ENCODE assay signal across 8 cellular contexts in the genomic region with DNA sequence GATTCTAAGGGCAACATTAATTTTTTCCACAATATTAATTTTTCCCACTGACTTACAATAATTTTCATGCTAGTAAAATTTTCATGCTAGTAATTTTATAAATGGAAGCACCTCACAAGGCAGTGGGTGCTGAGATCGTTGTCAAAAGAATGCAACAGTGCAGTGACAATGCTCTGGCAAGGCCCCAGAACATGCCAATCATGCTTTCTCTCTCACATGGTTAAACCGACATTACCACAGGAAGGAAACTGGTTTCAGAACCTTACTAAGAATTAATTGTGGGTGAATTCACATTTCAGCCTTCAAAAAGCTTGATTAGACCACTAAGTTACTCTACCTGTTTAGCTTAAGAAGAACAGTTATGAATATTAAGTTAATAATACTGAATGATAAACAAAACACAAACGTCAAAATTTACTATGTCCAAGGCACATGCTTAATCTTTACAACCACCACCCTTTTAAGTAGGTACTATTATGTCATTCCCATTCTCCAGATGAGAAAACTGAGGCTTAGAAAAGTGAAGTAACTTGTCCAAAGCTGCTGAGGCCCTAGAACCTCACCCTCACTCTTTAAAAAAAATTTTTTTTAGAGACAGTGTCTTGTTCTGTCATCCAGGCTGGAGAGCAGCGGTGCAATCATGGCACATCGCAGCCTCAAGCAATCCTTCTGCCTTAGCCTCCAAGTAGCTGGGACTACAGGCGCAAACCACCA. TPM values are rescaled to one million over a fixed set of nuclear protein-coding genes. Genes with fewer than 3 reads are reported as not detected.
DNase-seq lines count a peak whose midpoint lies in the region; ATAC-seq and TF ChIP-seq lines count a peak whose summit lies in the region.

No MANE protein-coding gene starts in this region.

- CTCF ChIA-PET in HCT116 (lab: Charles Lee) = no interaction called here

- no peaks in the 10 kb centered on the region for H3K9me3 ChIP-seq in HCT116 (ENCODE audit: control insufficient read depth in 1 of 2, insufficient read depth in 1 of 2, low read depth in 1 of 2, low read length in 2 of 2)

- no peak for TF ChIP-seq CTCF in HCT116 (IDR thresholded peaks at IDR 0.05 in 2 of 3, conservative IDR thresholded peaks at IDR 0.05 in 1 of 3; ENCODE audit: borderline replicate concordance in 1 of 3, insufficient read depth in 1 of 3, low read depth in 2 of 3, low read length in 2 of 3)

- no peak overlapping the region for H3K27ac ChIP-seq in HCT116 (ENCODE audit: low read depth, low read length)

- no peaks in the 10 kb centered on the region for H3K36me3 Mint-ChIP-seq in immature natural killer cell

- H3K27me3 ChIP-seq in HCT116 (ENCODE audit: insufficient read depth, low read length) = no peaks in the 10 kb centered on the region

- H2AFZ ChIP-seq in HCT116 (ENCODE audit: low read depth, low read length, poor library complexity, severe bottlenecking) = peak overlapping the region; percentile 63

- no peak overlapping the region for H3K4me2 ChIP-seq in HCT116 (ENCODE audit: low read length)

- in situ Hi-C loops in SK-MEL-5 (cut with HindIII; ENCODE audit: low pct_unique_long_range_greater_than_20kb, low sequenced_read_pairs) = no loop called here

- H4K20me1 ChIP-seq in HCT116 (ENCODE audit: insufficient read depth) = no peaks in the 10 kb centered on the region

- intact Hi-C loops in HCT116 (cut with micrococcal nuclease) = no loop called here

- H3K4me3 Mint-ChIP-seq in immature natural killer cell = peak overlapping the region; percentile 36 to 67 (median 39)

- H3K27me3 Mint-ChIP-seq in immature natural killer cell (ENCODE audit: low read depth in 3 of 3) = peaks cover 4 to 50% (median 12%) of the 10 kb centered on the region in 3 donors

- TF ChIP-seq POLR2A in HCT116 (IDR thresholded peaks at IDR 0.05; ENCODE audit: borderline replicate concordance, extremely low read depth, insufficient read depth, insufficient read length) = no peak

- H3K27ac Mint-ChIP-seq in immature natural killer cell = peak overlapping the region in 1 of 6 donors; percentile 33

- H3K4me1 Mint-ChIP-seq in immature natural killer cell = peaks cover 22 to 25% of the 10 kb centered on the region in 2 donors

- H3K9me3 Mint-ChIP-seq in immature natural killer cell = no peaks in the 10 kb centered on the region

- DNase-seq in HCT116 (ENCODE audit: low read depth, low spot score) (no peak), SK-MEL-5 (ENCODE audit: low read depth, low spot score) (peak; percentile 71), immature natural killer cell (peak; percentile 60 to 70 (median 66)), NCI-H2081 (lab: John Stamatoyannopoulos, UW) (no peak), putamen (ENCODE audit: low spot score) (no peak)

- POLR2A ChIA-PET in HCT116 (lab: Charles Lee) = no interaction called here

- RAD21 ChIA-PET in HCT116 (lab: Charles Lee; ENCODE audit: low non-redundant PET in 1 of 2, low total read pairs in 2 of 2, uncharacterized antibody in 2 of 2, unreplicated experiment in 2 of 2) = no interaction called here

- no peak overlapping the region for H3K4me3 ChIP-seq in HCT116 (replicated peaks in 1 of 2; ENCODE audit: low read depth in 1 of 2, low read length in 2 of 2)

- H3K79me2 ChIP-seq in HCT116 (ENCODE audit: insufficient read depth, low read length) = no peaks in the 10 kb centered on the region

- H3K36me3 ChIP-seq in HCT116 (ENCODE audit: control insufficient read depth in 1 of 2, insufficient read depth in 2 of 2, low read length in 2 of 2) = no peaks in the 10 kb centered on the region

- H3K9ac ChIP-seq in HCT116 (ENCODE audit: low read length) = no peak overlapping the region

- peak; percentile 82 for ATAC-seq in GM18502 (IDR thresholded peaks at IDR 0.05; ENCODE audit: poor library complexity, unreplicated experiment)
- ATAC-seq in HCT116 = no peak; the same call in 1 of the 2 replicates
- no peak for ATAC-seq in HG02610 (IDR thresholded peaks at IDR 0.05; ENCODE audit: unreplicated experiment)
- ATAC-seq in HG02588 (IDR thresholded peaks at IDR 0.05; ENCODE audit: unreplicated experiment) = no peak

- no peak for TF ChIP-seq RAD21 in HCT116 (IDR thresholded peaks at IDR 0.05; ENCODE audit: low read depth)

- H3K4me1 ChIP-seq in HCT116 (ENCODE audit: control insufficient read depth in 1 of 2, insufficient read depth in 2 of 2, low read length in 2 of 2) = peaks cover 2 to 14% of the 10 kb centered on the region in 2 experiments; a peak in 3 of 4 replicates

- BruUV-seq in HCT116 (replicated peaks; lab: Mats Ljungman, UMichigan) = no TSS peak

- no peaks in the 10 kb centered on the region for H3K9me2 ChIP-seq in HCT116 (ENCODE audit: insufficient read depth)

TF ChIP-seq in HCT116, 20 proteins besides CTCF, POLR2A, EP300 and RAD21:
- TF ChIP-seq CEBPB (IDR thresholded peaks at IDR 0.05; ENCODE audit: low read depth) (no peak), ZBTB33 (IDR thresholded peaks at IDR 0.05; ENCODE audit: extremely low read depth, insufficient replicate concordance, low read length) (no peak), CBX3 (IDR thresholded peaks at IDR 0.05; ENCODE audit: low read depth) (no peak), EZH2phosphoT487 (IDR thresholded peaks at IDR 0.05; ENCODE audit: borderline replicate concordance) (no peak)

RNA-seq across cellular contexts. Expression of gene OPHN1, which starts 10.0 kb away (rescaled TPM):
- 2.9 TPM for total RNA-seq in HCT116 (2021; ENCODE audit: unreplicated experiment)
- polyA plus RNA-seq in HCT116 (2012) = 1.2 and 1.6 TPM in 2 replicates
- total RNA-seq in SK-MEL-5 (2014; rRNA removed; shearing (Covaris generic)) = 70.2 and 72.0 TPM in 2 replicates
- 54.9 and 64.2 TPM in 2 replicates for polyA plus RNA-seq in SK-MEL-5 (2015; cell fraction: cytosol; rRNA removed)
- polyA plus RNA-seq in SK-MEL-5 (2015; cell fraction: nucleus; rRNA removed) = 153 and 164 TPM in 2 replicates
- under 1 TPM in 2 of 3 donors, not detected in 1; 0.31 to 0.49 TPM for polyA plus RNA-seq in immature natural killer cell

RNA-seq across cellular contexts. Expression of gene YIPF6, which starts 55.5 kb away (rescaled TPM):
- 43.3 TPM for total RNA-seq in HCT116 (2021; ENCODE audit: unreplicated experiment)
- polyA plus RNA-seq in HCT116 (2012) = 11.1 and 14.9 TPM in 2 replicates
- total RNA-seq in SK-MEL-5 (2014; rRNA removed; shearing (Covaris generic)) = 55.5 and 70.0 TPM in 2 replicates
- polyA plus RNA-seq in SK-MEL-5 (2015; cell fraction: cytosol; rRNA removed) = 31.1 and 31.9 TPM in 2 replicates
- 13.6 and 19.6 TPM in 2 replicates for polyA plus RNA-seq in SK-MEL-5 (2015; cell fraction: nucleus; rRNA removed)
- 10 to 100 TPM; 24.3 to 29.1 (median 25.8) TPM for polyA plus RNA-seq in immature natural killer cell

Comparison
In these comparisons a context has a peak if more than half of its experiments do, and no peak if none do; other contexts are left out.
1. DNase-seq: peak in SK-MEL-5 (single experiment) and immature natural killer cell (3 of 3); none in HCT116 (single experiment), NCI-H2081 (0 of 2) and putamen (single experiment).
2. RNA of gene OPHN1, which starts 10.0 kb away (total RNA-seq): 70.2 to 72.0 TPM in SK-MEL-5; 2.9 TPM in HCT116 (single experiment); every median in the first group is over 10 times any median in the second.